ENCODE assay signal across 11 cellular contexts in the genomic region with DNA sequence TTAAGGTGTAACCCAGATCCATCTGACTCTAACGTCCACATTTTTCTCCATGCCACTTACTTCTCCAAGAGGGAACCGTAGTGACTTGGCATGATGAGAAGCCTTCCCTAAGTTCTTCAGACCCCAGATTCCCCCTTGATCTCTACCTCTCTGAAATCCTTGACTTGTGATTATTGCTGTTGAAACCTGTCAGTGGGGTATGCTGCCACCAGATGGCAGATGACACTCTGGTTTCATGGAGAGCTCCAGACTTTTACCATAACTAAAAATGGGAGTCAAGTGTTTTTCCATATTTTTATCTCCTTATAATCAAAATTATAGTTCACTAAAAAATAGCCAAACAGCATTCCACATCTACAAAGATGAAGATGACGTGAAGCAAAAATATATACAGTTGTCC.
DNase-seq lines count a peak whose midpoint lies in the region; ATAC-seq, FAIRE-seq and TF ChIP-seq lines count a peak whose summit lies in the region.
"Had no signal": no experiment of that assay in that cellular context is flagged by ENCODE, and none has a peak within 500 bp of the region (broad histone marks: within the 10 kb centered on the region; RNA-seq: fewer than 3 reads in every experiment).

No MANE protein-coding gene starts in this region.

- DNase-seq in NCI-H748 (lab: John Stamatoyannopoulos, UW; ENCODE audit: unreplicated experiment) = peak; percentile 50
- DNase-seq in NCI-H748 treated with DMSO at 0.1 percent for 48 hours (lab: John Stamatoyannopoulos, UW) = no peak
- DNase-seq in OCI-LY7 (ENCODE audit: low spot score) = no peak
- DNase-seq in fibroblast of lung (ENCODE audit: low read depth in 2 of 2) = peak in 1 of 2 donors; percentile 45
- peak; percentile 39 for DNase-seq in small intestine
- DNase-seq in COLO668 (lab: John Stamatoyannopoulos, UW; ENCODE audit: unreplicated experiment) = no peak
- DNase-seq: CD4-positive, CD25-positive, alpha-beta regulatory T cell; GOT3; hippocampal formation had no signal

- H3K79me2 ChIP-seq in OCI-LY7 (ENCODE audit: insufficient read depth, low read depth, low read length) (no peaks in the 10 kb centered on the region), fibroblast of lung (ENCODE audit: control insufficient read depth, insufficient read depth, low read length) (no peaks in the 10 kb centered on the region)

- H3K27ac ChIP-seq in OCI-LY7 (ENCODE audit: low read depth, low read length, poor library complexity, severe bottlenecking) (no peak overlapping the region), fibroblast of lung (ENCODE audit: insufficient read depth, low read length) (no peak overlapping the region), small intestine (ENCODE audit: low read depth in 1 of 2, low read length in 1 of 2) (no peak overlapping the region)

- CTCF ChIA-PET in OCI-LY7 (lab: Charles Lee; ENCODE audit: unreplicated experiment) = no interaction called here

- H3K4me2 ChIP-seq in OCI-LY7 (ENCODE audit: low read length) = no peak overlapping the region
- H3K4me2 ChIP-seq in fibroblast of lung (ENCODE audit: extremely low read depth, insufficient read depth, low read length) = no peak overlapping the region

- no peak overlapping the region for H3K9ac ChIP-seq in fibroblast of lung (ENCODE audit: insufficient read depth, low read length)

- intact Hi-C loops in OCI-LY7 (cut with micrococcal nuclease; ENCODE audit: unreplicated experiment) = no loop called here

- POLR2A ChIA-PET in OCI-LY7 (lab: Charles Lee) = interaction anchor here (0.6 kb wide), 1 partner anchor 211 kb away, joined by 3 read pairs; no protein-coding TSS in a partner anchor

- H3K4me1 ChIP-seq in OCI-LY7 (ENCODE audit: insufficient read depth, low read length, poor library complexity, severe bottlenecking) = no peaks in the 10 kb centered on the region
- no peaks in the 10 kb centered on the region for H3K4me1 ChIP-seq in fibroblast of lung (ENCODE audit: control insufficient read depth, extremely low read depth, insufficient read depth, low read length)
- H3K4me1 ChIP-seq in small intestine (ENCODE audit: control insufficient read depth in 2 of 2, insufficient read depth in 1 of 2, low read depth in 1 of 2, low read length in 1 of 2) = no peaks in the 10 kb centered on the region

- no peaks in the 10 kb centered on the region for H4K20me1 ChIP-seq in OCI-LY7 (ENCODE audit: insufficient read depth, low read length)
- H4K20me1 ChIP-seq in fibroblast of lung (ENCODE audit: control insufficient read depth, extremely low read depth, insufficient read depth, low read length) = no peaks in the 10 kb centered on the region

- H2AFZ ChIP-seq in OCI-LY7 (ENCODE audit: low read length) = no peak overlapping the region
- H2AFZ ChIP-seq in fibroblast of lung (ENCODE audit: low read length) = no peak overlapping the region

- no peaks in the 10 kb centered on the region for H3K9me3 ChIP-seq in OCI-LY7 (ENCODE audit: low read length)
- H3K9me3 ChIP-seq in fibroblast of lung (ENCODE audit: control insufficient read depth, insufficient read depth, low read depth, low read length) = no peaks in the 10 kb centered on the region
- no peaks in the 10 kb centered on the region for H3K9me3 ChIP-seq in small intestine (ENCODE audit: control insufficient read depth, low read depth)

- TF ChIP-seq CTCF in OCI-LY7 (conservative IDR thresholded peaks at IDR 0.05; ENCODE audit: low read length) (peak; percentile 58), fibroblast of lung (conservative IDR thresholded peaks at IDR 0.05 in 1 of 2, IDR thresholded peaks at IDR 0.05 in 1 of 2; ENCODE audit: low read depth in 1 of 2, low read length in 2 of 2) (peak; percentile 38 to 51)

- H3K4me3 ChIP-seq in OCI-LY7 (ENCODE audit: low read depth, low read length, poor library complexity, severe bottlenecking) (no peak overlapping the region), fibroblast of lung (replicated peaks in 1 of 4; ENCODE audit: control extremely low read depth in 1 of 4, insufficient read depth in 1 of 4, low read depth in 3 of 4, low read length in 4 of 4) (no peak overlapping the region), small intestine (ENCODE audit: low read depth in 1 of 2, low read length in 2 of 2) (no peak overlapping the region)

- H3K36me3 ChIP-seq in OCI-LY7 (ENCODE audit: insufficient read depth, low read length) (no peaks in the 10 kb centered on the region), fibroblast of lung (ENCODE audit: control insufficient read depth, insufficient read depth, low read length) (no peaks in the 10 kb centered on the region), small intestine (ENCODE audit: control insufficient read depth in 2 of 2, insufficient read depth in 2 of 2, low read length in 2 of 2) (no peaks in the 10 kb centered on the region)

- 48 to 62% (median 61%) methylated on average over 3 of the region's 3 CpGs for WGBS in small intestine, 3 donors

- ATAC-seq in GM19463 (IDR thresholded peaks at IDR 0.05; ENCODE audit: unreplicated experiment) = no peak
- no peak for ATAC-seq in HG03095 (IDR thresholded peaks at IDR 0.05; ENCODE audit: unreplicated experiment)

- no peak for FAIRE-seq in small intestine (lab: Jason Lieb, UNC)

- H3K27me3 ChIP-seq in fibroblast of lung (ENCODE audit: control insufficient read depth, insufficient read depth, low read length) = no peaks in the 10 kb centered on the region
- no peaks in the 10 kb centered on the region for H3K27me3 ChIP-seq in small intestine (ENCODE audit: control insufficient read depth in 2 of 2, insufficient read depth in 2 of 2, low read length in 2 of 2)

- H3K9me2 ChIP-seq in OCI-LY7 (ENCODE audit: insufficient read depth, low read length) = no peaks in the 10 kb centered on the region

- no TSS peak for BruUV-seq in OCI-LY7 (replicated peaks; lab: Mats Ljungman, UMichigan)

Comparison
In these comparisons a context has a peak if more than half of its experiments do, and no peak if none do; other contexts are left out.
1. DNase-seq: peak in NCI-H748 (single experiment) and small intestine (single experiment); none in NCI-H748 treated with DMSO at 0.1 percent for 48 hours (single experiment), OCI-LY7 (single experiment) and COLO668 (single experiment).